Comparison of ENCODE assay signal across 8 cellular contexts in genomic region chr2:226835420-226835795, GRCh38. TPM values are rescaled to one million over a fixed set of nuclear protein-coding genes. Genes with fewer than 3 reads are reported as not detected.
DNase-seq lines count a peak whose midpoint lies in the region; ATAC-seq and TF ChIP-seq lines count a peak whose summit lies in the region.

No MANE protein-coding gene starts in this region.

- no peaks in the 10 kb centered on the region for H3K27me3 Mint-ChIP-seq in endothelial cell (ENCODE audit: unreplicated experiment)
- H3K27me3 Mint-ChIP-seq in naive thymus-derived CD4-positive, alpha-beta T cell, result no peaks in the 10 kb centered on the region

- H3K27ac ChIP-seq in BLaER1 (peak overlapping the region; percentile 93), SK-N-MC (no peak overlapping the region)
- peak overlapping the region; percentile 99 for H3K27ac ChIP-seq in naive thymus-derived CD4-positive, alpha-beta T cell (ENCODE audit: low read depth, low read length)

- H3K27me3 ChIP-seq in BLaER1, result no peaks in the 10 kb centered on the region
- no peaks in the 10 kb centered on the region for H3K27me3 ChIP-seq in naive thymus-derived CD4-positive, alpha-beta T cell (ENCODE audit: control insufficient read depth in 2 of 2, insufficient read depth in 2 of 2, low read length in 2 of 2)

- peaks cover 32% of the 10 kb centered on the region for H3K4me1 ChIP-seq in BLaER1
- H3K4me1 ChIP-seq in naive thymus-derived CD4-positive, alpha-beta T cell (ENCODE audit: control insufficient read depth in 2 of 2, insufficient read depth in 2 of 2, low read length in 2 of 2), result peaks cover 27 to 44% of the 10 kb centered on the region in 2 donors

- TF ChIP-seq CTCF in endothelial cell (IDR thresholded peaks at IDR 0.05; ENCODE audit: unreplicated experiment), result no peak

- H3K4me3 Mint-ChIP-seq in endothelial cell (ENCODE audit: unreplicated experiment), result peak overlapping the region; percentile 94
- H3K4me3 Mint-ChIP-seq in naive thymus-derived CD4-positive, alpha-beta T cell, result peak overlapping the region; percentile 85 to 99 (median 97)

- H3K27ac Mint-ChIP-seq in endothelial cell (ENCODE audit: unreplicated experiment), result peak overlapping the region; percentile 97
- H3K27ac Mint-ChIP-seq in naive thymus-derived CD4-positive, alpha-beta T cell, result peak overlapping the region; percentile 95 to 100 (median 100)

- H3K9me3 Mint-ChIP-seq in endothelial cell (ENCODE audit: unreplicated experiment), result no peaks in the 10 kb centered on the region
- H3K9me3 Mint-ChIP-seq in naive thymus-derived CD4-positive, alpha-beta T cell, result peaks cover 0 to 4% (median 0%) of the 10 kb centered on the region in 11 donors

- H3K9me3 ChIP-seq in BLaER1, result no peaks in the 10 kb centered on the region
- no peaks in the 10 kb centered on the region for H3K9me3 ChIP-seq in SK-N-MC (ENCODE audit: low read depth, low read length)
- H3K9me3 ChIP-seq in naive thymus-derived CD4-positive, alpha-beta T cell (ENCODE audit: control insufficient read depth in 2 of 3, low read length in 3 of 3), result no peaks in the 10 kb centered on the region

- intact Hi-C loops in naive thymus-derived CD4-positive, alpha-beta T cell (cut with micrococcal nuclease), result loop anchor here (1.0 to 10.0 kb wide), 5 partner anchors 36 to 1911 kb away; partner anchors contain the start of genes AGFG1 (in 1 of the 2), DOCK10 (in 1 of the 2) and IRS1 (in 1 of the 2)

- peak overlapping the region; percentile 89 for H3K4me2 ChIP-seq in BLaER1

- DNase-seq in SK-N-MC (ENCODE audit: low read depth, low spot score), result no peak
- DNase-seq in endothelial cell (ENCODE audit: low spot score), result peak; percentile 66
- peak in 1 of 9 donors; percentile 31 for DNase-seq in naive thymus-derived CD4-positive, alpha-beta T cell
- no peak for DNase-seq in stimulated activated CD4-positive, alpha-beta T cell treated with anti-CD3 and anti-CD28 coated beads, Interleukin-4, amount 100 ng/mL, for 4 hours
- no peak for DNase-seq in activated CD8-positive, alpha-beta memory T cell treated with anti-CD3 and anti-CD28 coated beads for 24 hours

- CTCF ChIA-PET in naive thymus-derived CD4-positive, alpha-beta T cell (lab: Charles Lee), result interaction anchor here (1.2 to 1.3 kb wide), 2 partner anchors 33 to 37 kb away, joined by 5 to 8 read pairs; no protein-coding TSS in a partner anchor

- peak overlapping the region; percentile 88 for H3K9ac ChIP-seq in BLaER1
- peak overlapping the region; percentile 93 for H3K9ac ChIP-seq in SK-N-MC (ENCODE audit: insufficient read length)

- H3K36me3 Mint-ChIP-seq in endothelial cell (ENCODE audit: low read depth, unreplicated experiment), result no peaks in the 10 kb centered on the region
- peaks cover 0 to 27% (median 7%) of the 10 kb centered on the region in 5 donors for H3K36me3 Mint-ChIP-seq in naive thymus-derived CD4-positive, alpha-beta T cell

- no peaks in the 10 kb centered on the region for H4K20me1 ChIP-seq in BLaER1

- ATAC-seq in GM19025 (IDR thresholded peaks at IDR 0.05; ENCODE audit: low read depth, unreplicated experiment) (peak; percentile 27), HG03135 (IDR thresholded peaks at IDR 0.05; ENCODE audit: unreplicated experiment) (peak; percentile 19)
- peak; percentile 8 for ATAC-seq in naive thymus-derived CD4-positive, alpha-beta T cell

- POLR2A ChIA-PET in naive thymus-derived CD4-positive, alpha-beta T cell (lab: Charles Lee), result interaction anchor here (0.6 to 4.1 kb wide), 14 partner anchors 10 to 1792 kb away, joined by 3 to 28 read pairs (median 3); partner anchors contain the start of gene IRS1

- H3K4me3 ChIP-seq in BLaER1, result peak overlapping the region; percentile 74
- peak overlapping the region; percentile 93 for H3K4me3 ChIP-seq in SK-N-MC
- H3K4me3 ChIP-seq in naive thymus-derived CD4-positive, alpha-beta T cell (ENCODE audit: low read length), result peak overlapping the region; percentile 82

- H3K36me3 ChIP-seq in BLaER1 (peaks cover 4% of the 10 kb centered on the region; the same call in 1 of the 2 replicates), SK-N-MC (ENCODE audit: insufficient read depth, low read length) (peaks cover 4% of the 10 kb centered on the region)
- H3K36me3 ChIP-seq in naive thymus-derived CD4-positive, alpha-beta T cell (ENCODE audit: control insufficient read depth in 2 of 3, insufficient read depth in 3 of 3, low read length in 3 of 3), result no peaks in the 10 kb centered on the region

- H3K4me1 Mint-ChIP-seq in endothelial cell (ENCODE audit: unreplicated experiment), result peaks cover 9% of the 10 kb centered on the region
- peaks cover 20 to 63% (median 60%) of the 10 kb centered on the region in 7 donors for H3K4me1 Mint-ChIP-seq in naive thymus-derived CD4-positive, alpha-beta T cell

RNA-seq across cellular contexts. Expression of gene RHBDD1, which starts 0.4 kb away (rescaled TPM):
- total RNA-seq in endothelial cell (ENCODE audit: unreplicated experiment), result 21.9 TPM
- 10 to 100 TPM; 42.9 to 70.8 (median 62.1) TPM for total RNA-seq in naive thymus-derived CD4-positive, alpha-beta T cell
- polyA plus RNA-seq in naive thymus-derived CD4-positive, alpha-beta T cell, result 10 to 100 TPM; 21.2 to 21.5 TPM

RNA-seq across cellular contexts. Expression of gene IRS1, which starts 35.8 kb away (rescaled TPM):
- 0.72 TPM for total RNA-seq in endothelial cell (ENCODE audit: unreplicated experiment)
- total RNA-seq in naive thymus-derived CD4-positive, alpha-beta T cell, result 1 to 10 TPM; 1.3 to 7.1 (median 4.4) TPM
- polyA plus RNA-seq in naive thymus-derived CD4-positive, alpha-beta T cell, result under 1 TPM; 0.40 to 0.65 TPM
